ENCODE assay signal across 21 cellular contexts in the genomic region with DNA sequence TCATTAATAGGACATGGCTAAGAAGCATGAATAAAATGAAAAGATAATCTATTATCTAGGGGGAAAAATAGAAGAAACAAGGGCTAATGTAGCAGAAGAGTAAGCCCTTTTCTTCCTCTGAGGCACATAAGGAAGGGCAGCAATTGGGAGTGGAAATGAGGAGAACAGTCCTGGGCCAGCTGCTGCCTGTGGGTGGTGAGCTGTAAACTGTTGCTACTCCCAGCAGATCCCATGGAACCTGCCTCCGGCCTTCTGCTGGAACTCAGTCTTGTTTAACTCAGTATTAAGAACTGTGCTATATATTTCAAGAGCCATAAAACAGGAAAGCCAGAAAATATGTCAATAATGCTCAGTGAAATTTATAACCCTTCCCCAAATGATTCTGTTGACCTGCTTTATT.
DNase-seq lines count a peak whose midpoint lies in the region; ATAC-seq, FAIRE-seq and TF ChIP-seq lines count a peak whose summit lies in the region.
"Had no signal": no experiment of that assay in that cellular context is flagged by ENCODE, and none has a peak within 500 bp of the region (broad histone marks: within the 10 kb centered on the region; RNA-seq: fewer than 3 reads in every experiment).

No MANE protein-coding gene starts in this region.

- H3K27ac Mint-ChIP-seq in GM23338 = no peak overlapping the region
- peak overlapping the region; percentile 65 for H3K27ac Mint-ChIP-seq in chondrocyte (ENCODE audit: unreplicated experiment)
- H3K27ac Mint-ChIP-seq: CD4-positive, CD25-positive, alpha-beta regulatory T cell had no signal

- H3K4me1 ChIP-seq in GM23338 (ENCODE audit: insufficient read depth) (no peaks in the 10 kb centered on the region), rectal smooth muscle tissue (ENCODE audit: control insufficient read depth, insufficient read depth, low read length) (peaks cover 5% of the 10 kb centered on the region), tibial nerve (peaks cover 0 to 7% (median 0%) of the 10 kb centered on the region in 4 donors)

- H3K4me3 Mint-ChIP-seq in GM23338 (no peak overlapping the region), chondrocyte (ENCODE audit: unreplicated experiment) (no peak overlapping the region)
- H3K4me3 Mint-ChIP-seq: CD4-positive, CD25-positive, alpha-beta regulatory T cell had no signal

- no peak overlapping the region for H3K4me3 ChIP-seq in GM23338
- no peak overlapping the region for H3K4me3 ChIP-seq in rectal smooth muscle tissue (ENCODE audit: low read length)
- H3K4me3 ChIP-seq in tibial nerve = no peak overlapping the region
- H3K4me3 ChIP-seq: GM12878, K562 had no signal

- H3F3A ChIP-seq in GM23338 (replicated peaks; ENCODE audit: low read depth) = no peaks in the 10 kb centered on the region

- H3K27me3 Mint-ChIP-seq in GM23338 (ENCODE audit: insufficient read depth, low read depth, poor library complexity) (no peaks in the 10 kb centered on the region), chondrocyte (ENCODE audit: low read depth) (no peaks in the 10 kb centered on the region)
- H3K27me3 Mint-ChIP-seq: CD4-positive, CD25-positive, alpha-beta regulatory T cell had no signal

- FAIRE-seq in HTR-8/SVneo (lab: Jason Lieb, UNC) = no peak
- FAIRE-seq: G401.6, GM12878, GM18507, H1, K562 had no signal

- no peak for TF ChIP-seq EP300 in tibial nerve (IDR thresholded peaks at IDR 0.05)

- no peaks in the 10 kb centered on the region for H3K79me2 ChIP-seq in GM23338 (replicated peaks; ENCODE audit: insufficient read depth)

- peaks cover 0 to 8% (median 2%) of the 10 kb centered on the region in 4 donors for H3K9me3 ChIP-seq in tibial nerve

- H3K36me3 Mint-ChIP-seq in GM23338 (ENCODE audit: low read depth) = no peaks in the 10 kb centered on the region
- peaks cover 5% of the 10 kb centered on the region for H3K36me3 Mint-ChIP-seq in chondrocyte (ENCODE audit: low read depth)
- H3K36me3 Mint-ChIP-seq: CD4-positive, CD25-positive, alpha-beta regulatory T cell had no signal

- H3K4me1 Mint-ChIP-seq in GM23338 = no peaks in the 10 kb centered on the region
- peaks cover 41% of the 10 kb centered on the region for H3K4me1 Mint-ChIP-seq in chondrocyte (ENCODE audit: low read depth)
- H3K4me1 Mint-ChIP-seq: CD4-positive, CD25-positive, alpha-beta regulatory T cell had no signal

- no peak overlapping the region for H3K9ac ChIP-seq in rectal smooth muscle tissue (ENCODE audit: low read length)

- TF ChIP-seq CTCF in GM23338 (conservative IDR thresholded peaks at IDR 0.05; ENCODE audit: low read depth in 2 of 2) (no peak), chondrocyte (IDR thresholded peaks at IDR 0.05) (no peak), tibial nerve (IDR thresholded peaks at IDR 0.05) (no peak)

- 0 out of 3 replicates have a peak, but pooled peaks cover 3% of the 10 kb centered on the region for H3K9me3 Mint-ChIP-seq in GM23338
- H3K9me3 Mint-ChIP-seq in chondrocyte (ENCODE audit: low read depth) = peaks cover 10% of the 10 kb centered on the region

- H2AFZ ChIP-seq in GM23338 = no peak overlapping the region

- no peaks in the 10 kb centered on the region for H3K36me3 ChIP-seq in GM23338 (ENCODE audit: insufficient read depth)
- H3K36me3 ChIP-seq in rectal smooth muscle tissue (ENCODE audit: control insufficient read depth, insufficient read depth, low read length) = no peaks in the 10 kb centered on the region
- no peaks in the 10 kb centered on the region for H3K36me3 ChIP-seq in tibial nerve

- no peak for TF ChIP-seq POLR2A in tibial nerve (IDR thresholded peaks at IDR 0.05)

- H4K20me1 ChIP-seq in GM23338 (replicated peaks; ENCODE audit: insufficient read depth) = no peaks in the 10 kb centered on the region

- H3K4me2 ChIP-seq in GM23338 = no peak overlapping the region

- H3K27ac ChIP-seq in GM23338 (ENCODE audit: low read depth) (no peak overlapping the region), rectal smooth muscle tissue (ENCODE audit: low read depth, low read length) (peak overlapping the region; percentile 38), tibial nerve (no peak overlapping the region)

- no peaks in the 10 kb centered on the region for H3K9me2 ChIP-seq in GM23338 (ENCODE audit: insufficient read depth)

- no peaks in the 10 kb centered on the region for H3K27me3 ChIP-seq in GM23338 (ENCODE audit: insufficient read depth)
- H3K27me3 ChIP-seq in rectal smooth muscle tissue (ENCODE audit: control insufficient read depth, insufficient read depth, low read length) = no peaks in the 10 kb centered on the region
- H3K27me3 ChIP-seq in tibial nerve = no peaks in the 10 kb centered on the region

- peak; percentile 7 for DNase-seq in GM23338 (ENCODE audit: low spot score)
- DNase-seq in chondrocyte (ENCODE audit: low spot score) = no peak
- DNase-seq in left kidney (ENCODE audit: low read depth, low spot score) = peak; percentile 46
- no peak for DNase-seq in tibial nerve (ENCODE audit: low spot score in 2 of 2)
- DNase-seq in HTR-8/SVneo (ENCODE audit: insufficient read length, low spot score) = no peak
- DNase-seq: AML-193; Calu3; CD4-positive, CD25-positive, alpha-beta regulatory T cell; DMS79 treated with DMSO at 0.1 percent for 48 hours; NCI-H1417 treated with DMSO at 0.1 percent for 48 hours; NCI-H1930; NCI-H2171; NCI-H446; NCI-H69 had no signal

- WGBS in tibial nerve, 2 donors = 50 to 64% methylated on average over 1 of the region's 1 CpG

- peak; percentile 70 for ATAC-seq in GM23338
- ATAC-seq in GM18498 (IDR thresholded peaks at IDR 0.05; ENCODE audit: unreplicated experiment) = no peak
- ATAC-seq: GM12878, K562 had no signal

TF ChIP-seq in GM23338, 12 proteins besides CTCF, POLR2A, EP300 and RAD21 (continues in another document):
- TF ChIP-seq, protein P1, sequence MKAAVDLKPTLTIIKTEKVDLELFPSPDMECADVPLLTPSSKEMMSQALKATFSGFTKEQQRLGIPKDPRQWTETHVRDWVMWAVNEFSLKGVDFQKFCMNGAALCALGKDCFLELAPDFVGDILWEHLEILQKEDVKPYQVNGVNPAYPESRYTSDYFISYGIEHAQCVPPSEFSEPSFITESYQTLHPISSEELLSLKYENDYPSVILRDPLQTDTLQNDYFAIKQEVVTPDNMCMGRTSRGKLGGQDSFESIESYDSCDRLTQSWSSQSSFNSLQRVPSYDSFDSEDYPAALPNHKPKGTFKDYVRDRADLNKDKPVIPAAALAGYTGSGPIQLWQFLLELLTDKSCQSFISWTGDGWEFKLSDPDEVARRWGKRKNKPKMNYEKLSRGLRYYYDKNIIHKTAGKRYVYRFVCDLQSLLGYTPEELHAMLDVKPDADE (IDR thresholded peaks at IDR 0.05) = no peak
- TF ChIP-seq, protein P2, sequence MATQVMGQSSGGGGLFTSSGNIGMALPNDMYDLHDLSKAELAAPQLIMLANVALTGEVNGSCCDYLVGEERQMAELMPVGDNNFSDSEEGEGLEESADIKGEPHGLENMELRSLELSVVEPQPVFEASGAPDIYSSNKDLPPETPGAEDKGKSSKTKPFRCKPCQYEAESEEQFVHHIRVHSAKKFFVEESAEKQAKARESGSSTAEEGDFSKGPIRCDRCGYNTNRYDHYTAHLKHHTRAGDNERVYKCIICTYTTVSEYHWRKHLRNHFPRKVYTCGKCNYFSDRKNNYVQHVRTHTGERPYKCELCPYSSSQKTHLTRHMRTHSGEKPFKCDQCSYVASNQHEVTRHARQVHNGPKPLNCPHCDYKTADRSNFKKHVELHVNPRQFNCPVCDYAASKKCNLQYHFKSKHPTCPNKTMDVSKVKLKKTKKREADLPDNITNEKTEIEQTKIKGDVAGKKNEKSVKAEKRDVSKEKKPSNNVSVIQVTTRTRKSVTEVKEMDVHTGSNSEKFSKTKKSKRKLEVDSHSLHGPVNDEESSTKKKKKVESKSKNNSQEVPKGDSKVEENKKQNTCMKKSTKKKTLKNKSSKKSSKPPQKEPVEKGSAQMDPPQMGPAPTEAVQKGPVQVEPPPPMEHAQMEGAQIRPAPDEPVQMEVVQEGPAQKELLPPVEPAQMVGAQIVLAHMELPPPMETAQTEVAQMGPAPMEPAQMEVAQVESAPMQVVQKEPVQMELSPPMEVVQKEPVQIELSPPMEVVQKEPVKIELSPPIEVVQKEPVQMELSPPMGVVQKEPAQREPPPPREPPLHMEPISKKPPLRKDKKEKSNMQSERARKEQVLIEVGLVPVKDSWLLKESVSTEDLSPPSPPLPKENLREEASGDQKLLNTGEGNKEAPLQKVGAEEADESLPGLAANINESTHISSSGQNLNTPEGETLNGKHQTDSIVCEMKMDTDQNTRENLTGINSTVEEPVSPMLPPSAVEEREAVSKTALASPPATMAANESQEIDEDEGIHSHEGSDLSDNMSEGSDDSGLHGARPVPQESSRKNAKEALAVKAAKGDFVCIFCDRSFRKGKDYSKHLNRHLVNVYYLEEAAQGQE (IDR thresholded peaks at IDR 0.05; ENCODE audit: unreplicated experiment) = no peak
- TF ChIP-seq EZH2phosphoT487 (IDR thresholded peaks at IDR 0.05; ENCODE audit: unreplicated experiment) = no peak

Comparison
In these comparisons a context has a peak if more than half of its experiments do, and no peak if none do; other contexts are left out.
1. DNase-seq: peak in GM23338 (single experiment) and left kidney (single experiment); none in chondrocyte (single experiment), tibial nerve (0 of 2) and HTR-8/SVneo (single experiment).